Comparison of ENCODE assay signal across 24 cellular contexts in genomic region chr3:52159503-52159902, GRCh38. TPM values are rescaled to one million over a fixed set of nuclear protein-coding genes. Genes with fewer than 3 reads are reported as not detected.
"Had no signal": no experiment of that assay in that cellular context is flagged by ENCODE, and none has a peak within 500 bp of the region (broad histone marks: within the 10 kb centered on the region; RNA-seq: fewer than 3 reads in every experiment).

No MANE protein-coding gene starts in this region.

- H3K27ac Mint-ChIP-seq: activated CD4-positive, alpha-beta memory T cell treated with anti-CD3 and anti-CD28 coated beads for 36 hours; activated CD4-positive, alpha-beta T cell treated with anti-CD3 and anti-CD28 coated beads, Interleukin-2, amount 10 ng/mL, durations not matched to agents 7 days and 5 days; T-cell had no signal

- H3K4me3 Mint-ChIP-seq: activated CD4-positive, alpha-beta memory T cell treated with anti-CD3 and anti-CD28 coated beads for 36 hours; activated CD4-positive, alpha-beta T cell treated with anti-CD3 and anti-CD28 coated beads, Interleukin-2, amount 10 ng/mL, durations not matched to agents 7 days and 5 days; T-cell had no signal

- H3K27me3 Mint-ChIP-seq: activated CD4-positive, alpha-beta memory T cell treated with anti-CD3 and anti-CD28 coated beads for 36 hours; T-cell had no signal

- H3K27me3 ChIP-seq: ascending aorta, body of pancreas had no signal

- H3K27ac ChIP-seq: ascending aorta, body of pancreas had no signal

- H3K36me3 ChIP-seq: ascending aorta had no signal

- DNase-seq: activated CD4-positive, alpha-beta memory T cell treated with anti-CD3 and anti-CD28 coated beads for 36 hours; activated CD4-positive, alpha-beta T cell treated with anti-CD3 and anti-CD28 coated beads, Interleukin-2, amount 10 ng/mL, durations not matched to agents 7 days and 5 days; activated CD4-positive, CD25-positive, alpha-beta regulatory T cell; activated CD8-positive, alpha-beta memory T cell treated with anti-CD3 and anti-CD28 coated beads for 24 hours; activated naive CD4-positive, alpha-beta T cell treated with anti-CD3 and anti-CD28 coated beads, Interleukin-2, amount 50 U/mL, for 16 hours; activated T-cell treated with anti-CD3 and anti-CD28 coated beads, Interleukin-2, amount 50 U/mL, for 48 hours; amniotic stem cell; body of pancreas; central memory CD4-positive, alpha-beta T cell; KG1; NCI-H1092; NCI-H1417; NCI-H1930; NCI-H2171; NCI-H226; NCI-H510A; NCI-H526 treated with DMSO at 0.1 percent for 48 hours; NCI-H82; OCI-M1; SHP77 treated with DMSO at 0.1 percent for 48 hours; T-cell; T-helper 2 cell; T1000 had no signal

- H3K36me3 Mint-ChIP-seq: activated CD4-positive, alpha-beta memory T cell treated with anti-CD3 and anti-CD28 coated beads for 36 hours; T-cell had no signal

- ATAC-seq: body of pancreas, T-cell had no signal

- H3K9me3 ChIP-seq: ascending aorta, body of pancreas had no signal

- H3K4me3 ChIP-seq: ascending aorta, body of pancreas had no signal

- H3K9me3 Mint-ChIP-seq: activated CD4-positive, alpha-beta memory T cell treated with anti-CD3 and anti-CD28 coated beads for 36 hours; T-cell had no signal

RNA-seq across cellular contexts. Expression of gene POC1A, which starts 5.3 kb away (rescaled TPM):
- total RNA-seq: ascending aorta had no signal
